8 cellular contexts compared by ENCODE assay signal in genomic region chr3:39255503-39256325, GRCh38. TPM values are rescaled to one million over a fixed set of nuclear protein-coding genes. Genes with fewer than 3 reads are reported as not detected.
DNase-seq lines count a peak whose midpoint lies in the region; ATAC-seq and TF ChIP-seq lines count a peak whose summit lies in the region.

No MANE protein-coding gene starts in this region.

- H3K14ac ChIP-seq in neuronal stem cell (ENCODE audit: low read length): no peak overlapping the region

- H2BK15ac ChIP-seq in neuronal stem cell (ENCODE audit: low read length): no peak overlapping the region

- H4K20me1 ChIP-seq in DOHH2 (ENCODE audit: control insufficient read depth, insufficient read depth, low read depth, low read length): no peaks in the 10 kb centered on the region

- no peak overlapping the region for H3K23ac ChIP-seq in neuronal stem cell (ENCODE audit: low read depth, low read length, poor library complexity)

- ATAC-seq in HG03159 (IDR thresholded peaks at IDR 0.05; ENCODE audit: unreplicated experiment): peak; percentile 98
- ATAC-seq in stimulated activated naive B cell treated with anti-CD40 and anti-IgM and Interleukin-4, amounts not matched to agents 10 μg/mL and 1 μg/mL and 100 μg/mL, for 72 hours (replicated peaks): peak; percentile 94 to 96

- no peaks in the 10 kb centered on the region for H3K79me2 ChIP-seq in DOHH2 (ENCODE audit: control insufficient read depth, low read length)

- H3K79me1 ChIP-seq in neuronal stem cell (ENCODE audit: low read depth, low read length): no peaks in the 10 kb centered on the region

- peak overlapping the region; percentile 98 for H3K27ac Mint-ChIP-seq in stimulated activated naive B cell treated with anti-CD40 and anti-IgM and Interleukin-4, amounts not matched to agents 10 μg/mL and 1 μg/mL and 100 μg/mL, for 72 hours

- no peaks in the 10 kb centered on the region for H3K9me3 ChIP-seq in DOHH2 (ENCODE audit: control insufficient read depth, insufficient read depth, low read length)
- H3K9me3 ChIP-seq in neuronal stem cell (replicated peaks in 1 of 2; ENCODE audit: control insufficient read depth in 2 of 2, insufficient read depth in 1 of 2, low read depth in 1 of 2, low read length in 2 of 2): no peaks in the 10 kb centered on the region

- peak overlapping the region; percentile 56 to 70 for H3K4me3 Mint-ChIP-seq in stimulated activated naive B cell treated with anti-CD40 and anti-IgM and Interleukin-4, amounts not matched to agents 10 μg/mL and 1 μg/mL and 100 μg/mL, for 72 hours

- H3K18ac ChIP-seq in neuronal stem cell (ENCODE audit: low read length): no peak overlapping the region

- H2BK120ac ChIP-seq in neuronal stem cell (ENCODE audit: low read depth, low read length): no peak overlapping the region

- no peak overlapping the region for H2BK12ac ChIP-seq in neuronal stem cell (ENCODE audit: low read length)

- no peak overlapping the region for H2BK5ac ChIP-seq in neuronal stem cell (ENCODE audit: low read length)

- no peak overlapping the region for H4K8ac ChIP-seq in neuronal stem cell (ENCODE audit: low read depth, low read length)

- WGBS in neuronal stem cell (ENCODE audit: extremely low coverage in 2 of 2, insufficient read length in 2 of 2, insufficient replicate concordance in 1 of 2), 2 donors: no CpG with 5 or more reads among the region's 5 CpGs

- H2AK5ac ChIP-seq in neuronal stem cell (ENCODE audit: low read depth, low read length): no peak overlapping the region

- no peaks in the 10 kb centered on the region for H3K9me3 Mint-ChIP-seq in stimulated activated naive B cell treated with anti-CD40 and anti-IgM and Interleukin-4, amounts not matched to agents 10 μg/mL and 1 μg/mL and 100 μg/mL, for 72 hours

- H3K27me3 ChIP-seq in DOHH2 (ENCODE audit: control insufficient read depth, low read length) (no peaks in the 10 kb centered on the region), neuronal stem cell (ENCODE audit: control insufficient read depth in 3 of 3, insufficient read depth in 3 of 3, low read depth in 1 of 3, low read length in 3 of 3) (peaks cover 0 to 26% (median 0%) of the 10 kb centered on the region in 3 experiments)

- no peak for TF ChIP-seq CTCF in DOHH2 (IDR thresholded peaks at IDR 0.05; ENCODE audit: low read depth, low read length, poor library complexity, severe bottlenecking)

- no peak overlapping the region for H4K91ac ChIP-seq in neuronal stem cell (ENCODE audit: low read depth, low read length, poor library complexity)

- H3K4me3 ChIP-seq in DOHH2 (ENCODE audit: low read length): peak overlapping the region; percentile 59
- H3K4me3 ChIP-seq in neuronal stem cell (ENCODE audit: low read length in 2 of 2): no peak overlapping the region

- DNase-seq in GM19240 (ENCODE audit: insufficient read length, low spot score) (peak; percentile 53), UCSD-AML1 (lab: John Stamatoyannopoulos, UW; ENCODE audit: unreplicated experiment) (peak; percentile 61), iPS-NIHi7 (ENCODE audit: extremely low spot score) (no peak), neuronal stem cell (ENCODE audit: low spot score) (no peak), DMS 273 (lab: John Stamatoyannopoulos, UW; ENCODE audit: unreplicated experiment) (no peak)
- peak; percentile 86 for DNase-seq in stimulated activated naive B cell treated with anti-CD40 and anti-IgM and Interleukin-4, amounts not matched to agents 10 μg/mL and 1 μg/mL and 100 μg/mL, for 72 hours

- no peak overlapping the region for H2AFZ ChIP-seq in neuronal stem cell (ENCODE audit: low read length)

- no peaks in the 10 kb centered on the region for H3K9me2 ChIP-seq in DOHH2 (replicated peaks; ENCODE audit: control insufficient read depth, low read length)

- H3K4me1 ChIP-seq in DOHH2 (ENCODE audit: control insufficient read depth, low read length) (peaks cover 76% of the 10 kb centered on the region), neuronal stem cell (ENCODE audit: control insufficient read depth in 2 of 2, insufficient read depth in 1 of 2, low read depth in 1 of 2, low read length in 2 of 2) (peaks cover 0 to 2% of the 10 kb centered on the region in 2 donors)

- peaks cover 3 to 14% of the 10 kb centered on the region in 2 donors for H3K36me3 Mint-ChIP-seq in stimulated activated naive B cell treated with anti-CD40 and anti-IgM and Interleukin-4, amounts not matched to agents 10 μg/mL and 1 μg/mL and 100 μg/mL, for 72 hours

- no peaks in the 10 kb centered on the region for H3K27me3 Mint-ChIP-seq in stimulated activated naive B cell treated with anti-CD40 and anti-IgM and Interleukin-4, amounts not matched to agents 10 μg/mL and 1 μg/mL and 100 μg/mL, for 72 hours

- H3K4ac ChIP-seq in neuronal stem cell (ENCODE audit: low read length): no peak overlapping the region

- H3K27ac ChIP-seq in DOHH2 (ENCODE audit: low read depth, low read length): peak overlapping the region; percentile 95
- no peak overlapping the region for H3K27ac ChIP-seq in neuronal stem cell (replicated peaks; ENCODE audit: low read length)

- H3K36me3 ChIP-seq in DOHH2 (ENCODE audit: control insufficient read depth, low read length) (no peaks in the 10 kb centered on the region), neuronal stem cell (replicated peaks in 1 of 2; ENCODE audit: control insufficient read depth in 2 of 2, insufficient read depth in 2 of 2, low read length in 2 of 2) (no peaks in the 10 kb centered on the region)

- no peak overlapping the region for H3K9ac ChIP-seq in neuronal stem cell (ENCODE audit: low read depth, low read length, poor library complexity)

- H3K4me2 ChIP-seq in DOHH2 (ENCODE audit: low read length) (peak overlapping the region; percentile 72), neuronal stem cell (ENCODE audit: insufficient read depth, low read length, poor library complexity, severe bottlenecking) (no peak overlapping the region)

- peaks cover 12% of the 10 kb centered on the region for H3F3A ChIP-seq in DOHH2 (ENCODE audit: control insufficient read depth, insufficient read depth)

- H3K4me1 Mint-ChIP-seq in stimulated activated naive B cell treated with anti-CD40 and anti-IgM and Interleukin-4, amounts not matched to agents 10 μg/mL and 1 μg/mL and 100 μg/mL, for 72 hours: peaks cover 67 to 92% of the 10 kb centered on the region in 2 donors

RNA-seq across cellular contexts. Expression of gene CX3CR1, which starts 24.1 kb away (rescaled TPM):
- 0.10 TPM for polyA plus RNA-seq in neuronal stem cell (2013, experiment 1 of 2)
- polyA plus RNA-seq in neuronal stem cell (2013, experiment 2 of 2): 0.18 TPM

Comparison
In these comparisons a context has a peak if more than half of its experiments do, and no peak if none do; other contexts are left out.
1. DNase-seq: peak in GM19240 (single experiment), UCSD-AML1 (single experiment) and stimulated activated naive B cell treated with anti-CD40 and anti-IgM and Interleukin-4, amounts not matched to agents 10 μg/mL and 1 μg/mL and 100 μg/mL, for 72 hours (single experiment); none in iPS-NIHi7 (single experiment), neuronal stem cell (single experiment) and DMS 273 (single experiment).